Comparison of ENCODE assay signal across 8 cellular contexts in the genomic region with DNA sequence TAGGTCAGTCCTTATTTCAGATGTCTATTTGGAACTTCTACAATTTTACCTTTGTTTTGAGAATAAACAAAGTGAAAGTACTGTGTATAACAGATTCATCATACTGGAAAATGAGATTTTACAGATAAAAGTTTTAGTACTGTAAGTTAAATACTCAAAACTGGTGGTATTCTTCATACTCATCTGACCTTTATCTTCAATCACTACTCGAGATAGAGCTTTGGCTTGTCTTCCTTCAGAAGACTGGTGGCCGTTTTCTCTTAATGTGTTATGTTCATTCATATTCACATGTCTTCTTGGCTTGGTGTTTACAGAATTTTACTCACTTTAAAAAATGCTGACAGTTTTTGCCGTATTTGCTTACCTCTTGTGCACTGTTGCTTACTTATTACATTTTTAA. TPM values are rescaled to one million over a fixed set of nuclear protein-coding genes. Genes with fewer than 3 reads are reported as not detected.
A peak's percentile ranks its signal among the peaks of the same experiment; 100 is the strongest.
DNase-seq lines count a peak whose midpoint lies in the region; ATAC-seq and TF ChIP-seq lines count a peak whose summit lies in the region.

No MANE protein-coding gene starts in this region.

- peaks cover 62% of the 10 kb centered on the region for H3K4me1 Mint-ChIP-seq in activated naive CD4-positive, alpha-beta T cell treated with anti-CD3 and anti-CD28 coated beads, Interleukin-2, amount 50 U/mL, for 24 hours
- H3K4me1 Mint-ChIP-seq in activated CD8-positive, alpha-beta T cell treated with anti-CD3 and anti-CD28 coated beads, Interleukin-2, amount 10 ng/mL, durations not matched to agents 7 days and 5 days (ENCODE audit: low read depth), result peaks cover 31% of the 10 kb centered on the region
- H3K4me1 Mint-ChIP-seq in type B pancreatic cell (ENCODE audit: unreplicated experiment), result peaks cover 25% of the 10 kb centered on the region

- H3K4me3 ChIP-seq in kidney epithelial cell (ENCODE audit: low read depth, low read length), result peak overlapping the region; percentile 13

- H3K9me3 Mint-ChIP-seq in activated naive CD4-positive, alpha-beta T cell treated with anti-CD3 and anti-CD28 coated beads, Interleukin-2, amount 50 U/mL, for 24 hours, result no peaks in the 10 kb centered on the region
- no peaks in the 10 kb centered on the region for H3K9me3 Mint-ChIP-seq in activated CD8-positive, alpha-beta T cell treated with anti-CD3 and anti-CD28 coated beads, Interleukin-2, amount 10 ng/mL, durations not matched to agents 7 days and 5 days (ENCODE audit: insufficient read depth)
- H3K9me3 Mint-ChIP-seq in type B pancreatic cell, result peaks cover 3% of the 10 kb centered on the region

- peak overlapping the region; percentile 99 for H3K4me3 Mint-ChIP-seq in activated naive CD4-positive, alpha-beta T cell treated with anti-CD3 and anti-CD28 coated beads, Interleukin-2, amount 50 U/mL, for 24 hours
- peak overlapping the region; percentile 99 for H3K4me3 Mint-ChIP-seq in activated CD8-positive, alpha-beta T cell treated with anti-CD3 and anti-CD28 coated beads, Interleukin-2, amount 10 ng/mL, durations not matched to agents 7 days and 5 days
- H3K4me3 Mint-ChIP-seq in type B pancreatic cell, result peak overlapping the region; percentile 99

- TF ChIP-seq CTCF in kidney epithelial cell (IDR thresholded peaks at IDR 0.05; ENCODE audit: insufficient read depth, low read length, poor library complexity, severe bottlenecking) (no peak), type B pancreatic cell (conservative IDR thresholded peaks at IDR 0.05) (no peak)

- POLR2A ChIA-PET in activated CD8-positive, alpha-beta T cell treated with anti-CD3 and anti-CD28 coated beads, Interleukin-2, amount 10 ng/mL, durations not matched to agents 7 days and 5 days (lab: Charles Lee), result no interaction called here

- H3K36me3 Mint-ChIP-seq in activated naive CD4-positive, alpha-beta T cell treated with anti-CD3 and anti-CD28 coated beads, Interleukin-2, amount 50 U/mL, for 24 hours, result peaks cover 9% of the 10 kb centered on the region
- peaks cover 13% of the 10 kb centered on the region for H3K36me3 Mint-ChIP-seq in activated CD8-positive, alpha-beta T cell treated with anti-CD3 and anti-CD28 coated beads, Interleukin-2, amount 10 ng/mL, durations not matched to agents 7 days and 5 days (ENCODE audit: low read depth)
- H3K36me3 Mint-ChIP-seq in type B pancreatic cell, result no peaks in the 10 kb centered on the region

- no peaks in the 10 kb centered on the region for H3K27me3 Mint-ChIP-seq in activated naive CD4-positive, alpha-beta T cell treated with anti-CD3 and anti-CD28 coated beads, Interleukin-2, amount 50 U/mL, for 24 hours
- no peaks in the 10 kb centered on the region for H3K27me3 Mint-ChIP-seq in activated CD8-positive, alpha-beta T cell treated with anti-CD3 and anti-CD28 coated beads, Interleukin-2, amount 10 ng/mL, durations not matched to agents 7 days and 5 days (ENCODE audit: low read depth)
- H3K27me3 Mint-ChIP-seq in type B pancreatic cell, result no peaks in the 10 kb centered on the region

- CTCF ChIA-PET in activated CD8-positive, alpha-beta T cell treated with anti-CD3 and anti-CD28 coated beads, Interleukin-2, amount 10 ng/mL, durations not matched to agents 7 days and 5 days (lab: Charles Lee), result interaction anchor here (1.3 kb wide), 1 partner anchor 12 kb away, joined by 3 read pairs; no protein-coding TSS in a partner anchor

- no peaks in the 10 kb centered on the region for H3K36me3 ChIP-seq in kidney epithelial cell (ENCODE audit: control insufficient read depth, insufficient read depth, low read length)

- H3K27me3 ChIP-seq in kidney epithelial cell (ENCODE audit: control insufficient read depth, insufficient read depth, low read length), result no peaks in the 10 kb centered on the region

- DNase-seq in activated naive CD4-positive, alpha-beta T cell treated with Interleukin-2 at 50 U/mL for 16 hours, result no peak
- no peak for DNase-seq in activated CD8-positive, alpha-beta T cell treated with anti-CD3 and anti-CD28 coated beads, Interleukin-2, amount 10 ng/mL, durations not matched to agents 7 days and 5 days
- no peak for DNase-seq in kidney epithelial cell (ENCODE audit: low read depth)
- no peak for DNase-seq in type B pancreatic cell (ENCODE audit: extremely low spot score, unreplicated experiment)
- no peak for DNase-seq in NCI-H345 treated with DMSO at 0.1 percent for 48 hours (lab: John Stamatoyannopoulos, UW; ENCODE audit: unreplicated experiment)
- DNase-seq in midbrain (lab: John Stamatoyannopoulos, UW), result no peak
- no peak for DNase-seq in NOMO-1 treated with dmso at 0.1 percent for 144 hours (lab: John Stamatoyannopoulos, UW; ENCODE audit: unreplicated experiment)

- no peak for ATAC-seq in activated CD8-positive, alpha-beta T cell treated with anti-CD3 and anti-CD28 coated beads, Interleukin-2, amount 10 ng/mL, durations not matched to agents 7 days and 5 days

- H3K27ac Mint-ChIP-seq in activated naive CD4-positive, alpha-beta T cell treated with anti-CD3 and anti-CD28 coated beads, Interleukin-2, amount 50 U/mL, for 24 hours, result peak overlapping the region; percentile 99
- no peak overlapping the region for H3K27ac Mint-ChIP-seq in activated CD8-positive, alpha-beta T cell treated with anti-CD3 and anti-CD28 coated beads, Interleukin-2, amount 10 ng/mL, durations not matched to agents 7 days and 5 days
- H3K27ac Mint-ChIP-seq in type B pancreatic cell, result no peak overlapping the region

RNA-seq across cellular contexts. Expression of gene SPOPL, which starts 2.1 kb away (rescaled TPM):
- total RNA-seq in activated CD8-positive, alpha-beta T cell treated with anti-CD3 and anti-CD28 coated beads, Interleukin-2, amount 10 ng/mL, durations not matched to agents 7 days and 5 days, result 10 to 100 TPM; 13.0 to 15.6 TPM
- total RNA-seq in kidney epithelial cell (13.7 and 19.3 TPM in 2 replicates), type B pancreatic cell (ENCODE audit: low replicate concordance) (24.7 and 29.0 TPM in 2 replicates)
